ENCODE assay signal across 30 cellular contexts in genomic region chr1:81313289-81313688, GRCh38.
"Had no signal": no experiment of that assay in that cellular context is flagged by ENCODE, and none has a peak within 500 bp of the region (broad histone marks: within the 10 kb centered on the region; RNA-seq: fewer than 3 reads in every experiment).

No MANE protein-coding gene starts in this region.

- H3K36me3 Mint-ChIP-seq: activated naive CD4-positive, alpha-beta T cell treated with anti-CD3 and anti-CD28 coated beads, Interleukin-2, amount 50 U/mL, for 72 hours had no signal

- H3K27me3 ChIP-seq: ascending aorta, body of pancreas had no signal

- H3K4me1 ChIP-seq: ascending aorta, body of pancreas had no signal

- DNase-seq: activated CD4-positive, alpha-beta T cell treated with anti-CD3 and anti-CD28 coated beads for 48 hours; activated CD4-positive, alpha-beta T cell treated with anti-CD3 and anti-CD28 coated beads, Interleukin-2, amount 50 U/mL, for 4 hours; activated CD4-positive, CD25-positive, alpha-beta regulatory T cell treated with anti-CD3 and anti-CD28 coated beads, Interleukin-2, amount 50 U/mL, for 72 hours; activated CD8-positive, alpha-beta T cell treated with anti-CD3 and anti-CD28 coated beads, Interleukin-2, amount 10 ng/mL, durations not matched to agents 7 days and 5 days; activated effector memory CD4-positive, alpha-beta T cell treated with Interleukin-2 at 50 U/mL for 16 hours; activated naive CD4-positive, alpha-beta T cell treated with Interleukin-2 at 50 U/mL for 16 hours; activated naive CD8-positive, alpha-beta T cell treated with anti-CD3 and anti-CD28 coated beads, Interleukin-2, amount 50 U/mL, for 24 hours; activated T-cell treated with anti-CD3 and anti-CD28 coated beads, Interleukin-2, amount 50 U/mL, for 24 hours; amniotic stem cell; body of pancreas; NCI-H1092 treated with DMSO at 0.1 percent for 48 hours; NCI-H1417 treated with DMSO at 0.1 percent for 48 hours; NCI-H1694; NCI-H2029; NCI-H2107; NCI-H2171 treated with DMSO at 0.1 percent for 48 hours; NCI-H226; NCI-H526; NCI-H774; NK-92 treated with Interleukin-12 subunit alpha and Interleukin-12 subunit beta, amount 100 ng/mL, for 24 hours; OCI-M1; RPMI8226; SHP77 treated with DMSO at 0.1 percent for 48 hours had no signal

- H3K27ac Mint-ChIP-seq: activated CD8-positive, alpha-beta T cell treated with anti-CD3 and anti-CD28 coated beads, Interleukin-2, amount 10 ng/mL, durations not matched to agents 7 days and 5 days; activated naive CD4-positive, alpha-beta T cell treated with anti-CD3 and anti-CD28 coated beads, Interleukin-2, amount 50 U/mL, for 72 hours; activated naive CD8-positive, alpha-beta T cell treated with anti-CD3 and anti-CD28 coated beads, Interleukin-2, amount 50 U/mL, for 24 hours; activated T-cell treated with anti-CD3 and anti-CD28 coated beads, Interleukin-2, amount 50 U/mL, for 24 hours; activated T-helper 1 cell treated with anti-CD3 and anti-CD28 coated beads, Interleukin-12 subunit alpha, Interleukin-12 subunit beta, Interleukin-2, Interleukin-4 antibody, amounts not matched to agents 30 ng/mL and 10 ng/mL and 1 ng/mL, durations not matched to agents 14 hours and 24 hours and 36 hours; T-helper 1 cell treated with Interleukin-12 subunit alpha and Interleukin-12 subunit beta and Interleukin-4 antibody, amounts not matched to agents 30 μg/mL and 1 μg/mL, for 36 hours had no signal

- H3K9ac ChIP-seq: KMS-11 had no signal

- H3K27ac ChIP-seq: ascending aorta, body of pancreas, KMS-11 had no signal

- ATAC-seq: activated CD8-positive, alpha-beta T cell treated with anti-CD3 and anti-CD28 coated beads, Interleukin-2, amount 10 ng/mL, durations not matched to agents 7 days and 5 days; activated naive CD4-positive, alpha-beta T cell treated with anti-CD3 and anti-CD28 coated beads, Interleukin-2, amount 50 U/mL, for 72 hours; activated naive CD8-positive, alpha-beta T cell treated with anti-CD3 and anti-CD28 coated beads, Interleukin-2, amount 50 U/mL, for 24 hours; body of pancreas; Panc1 had no signal

- H3K4me2 ChIP-seq: KMS-11 had no signal

- H3K36me3 ChIP-seq: ascending aorta had no signal

- H3K4me3 ChIP-seq: ascending aorta, body of pancreas had no signal

- H3K27me3 Mint-ChIP-seq: activated naive CD8-positive, alpha-beta T cell treated with anti-CD3 and anti-CD28 coated beads, Interleukin-2, amount 50 U/mL, for 24 hours; activated T-cell treated with anti-CD3 and anti-CD28 coated beads, Interleukin-2, amount 50 U/mL, for 24 hours; central memory CD8-positive, alpha-beta T cell had no signal

- H3K4me3 Mint-ChIP-seq: activated CD8-positive, alpha-beta T cell treated with anti-CD3 and anti-CD28 coated beads, Interleukin-2, amount 10 ng/mL, durations not matched to agents 7 days and 5 days; activated naive CD8-positive, alpha-beta T cell treated with anti-CD3 and anti-CD28 coated beads, Interleukin-2, amount 50 U/mL, for 24 hours; activated T-cell treated with anti-CD3 and anti-CD28 coated beads, Interleukin-2, amount 50 U/mL, for 24 hours; activated T-helper 1 cell treated with anti-CD3 and anti-CD28 coated beads, Interleukin-12 subunit alpha, Interleukin-12 subunit beta, Interleukin-2, Interleukin-4 antibody, amounts not matched to agents 30 ng/mL and 10 ng/mL and 1 ng/mL, durations not matched to agents 14 hours and 24 hours and 36 hours; central memory CD8-positive, alpha-beta T cell; T-helper 1 cell treated with Interleukin-12 subunit alpha and Interleukin-12 subunit beta and Interleukin-4 antibody, amounts not matched to agents 30 μg/mL and 1 μg/mL, for 36 hours had no signal

- H3K4me1 Mint-ChIP-seq: activated naive CD8-positive, alpha-beta T cell treated with anti-CD3 and anti-CD28 coated beads, Interleukin-2, amount 50 U/mL, for 24 hours; central memory CD8-positive, alpha-beta T cell had no signal

- H3K9me3 ChIP-seq: ascending aorta, body of pancreas had no signal

- H3K9me3 Mint-ChIP-seq: activated naive CD4-positive, alpha-beta T cell treated with anti-CD3 and anti-CD28 coated beads, Interleukin-2, amount 50 U/mL, for 72 hours; activated naive CD8-positive, alpha-beta T cell treated with anti-CD3 and anti-CD28 coated beads, Interleukin-2, amount 50 U/mL, for 24 hours; activated T-cell treated with anti-CD3 and anti-CD28 coated beads, Interleukin-2, amount 50 U/mL, for 24 hours; activated T-helper 1 cell treated with anti-CD3 and anti-CD28 coated beads, Interleukin-12 subunit alpha, Interleukin-12 subunit beta, Interleukin-2, Interleukin-4 antibody, amounts not matched to agents 30 ng/mL and 10 ng/mL and 1 ng/mL, durations not matched to agents 14 hours and 24 hours and 36 hours; T-helper 1 cell treated with Interleukin-12 subunit alpha and Interleukin-12 subunit beta and Interleukin-4 antibody, amounts not matched to agents 30 μg/mL and 1 μg/mL, for 36 hours had no signal
